10 cellular contexts compared by ENCODE assay signal in genomic region chr9:136547508-136548215, GRCh38. TPM values are rescaled to one million over a fixed set of nuclear protein-coding genes. Genes with fewer than 3 reads are reported as not detected.
DNase-seq lines count a peak whose midpoint lies in the region; ATAC-seq and TF ChIP-seq lines count a peak whose summit lies in the region.
"Had no signal": no experiment of that assay in that cellular context is flagged by ENCODE, and none has a peak within 500 bp of the region (broad histone marks: within the 10 kb centered on the region; RNA-seq: fewer than 3 reads in every experiment).

No MANE protein-coding gene starts in this region.

- H2AFZ ChIP-seq in neural progenitor cell (replicated peaks): no peak overlapping the region

- H3K4me3 Mint-ChIP-seq in activated naive CD4-positive, alpha-beta T cell treated with anti-CD3 and anti-CD28 coated beads, Interleukin-2, amount 10 ng/mL, durations not matched to agents 7 days and 5 days: peak overlapping the region; percentile 73
- peak overlapping the region; percentile 85 for H3K4me3 Mint-ChIP-seq in neural progenitor cell

- H3K9me3 Mint-ChIP-seq in activated naive CD4-positive, alpha-beta T cell treated with anti-CD3 and anti-CD28 coated beads, Interleukin-2, amount 10 ng/mL, durations not matched to agents 7 days and 5 days: no peaks in the 10 kb centered on the region
- H3K9me3 Mint-ChIP-seq in activated naive CD4-positive, alpha-beta T cell treated with anti-CD3 and anti-CD28 coated beads, Interleukin-2, amount 50 U/mL, for 72 hours: no peaks in the 10 kb centered on the region
- H3K9me3 Mint-ChIP-seq in neural progenitor cell: no peaks in the 10 kb centered on the region

- no peak overlapping the region for H3K4me2 ChIP-seq in neural progenitor cell

- CTCF ChIA-PET in activated naive CD4-positive, alpha-beta T cell treated with anti-CD3 and anti-CD28 coated beads, Interleukin-2, amount 10 ng/mL, durations not matched to agents 7 days and 5 days (lab: Charles Lee): no interaction called here

- H3K27me3 ChIP-seq in colonic mucosa (no peaks in the 10 kb centered on the region), neural progenitor cell (peaks cover 13% of the 10 kb centered on the region), upper lobe of right lung (no peaks in the 10 kb centered on the region)

- H3K9ac ChIP-seq in colonic mucosa (ENCODE audit: low read depth in 2 of 2, low read length in 2 of 2): peak overlapping the region; percentile 60 to 78
- no peak overlapping the region for H3K9ac ChIP-seq in neural progenitor cell

- H3K79me2 ChIP-seq in neural progenitor cell (ENCODE audit: low read depth): peaks cover 30% of the 10 kb centered on the region

- H4K20me1 ChIP-seq in neural progenitor cell (ENCODE audit: low read depth): peaks cover 32% of the 10 kb centered on the region

- H3K4me3 ChIP-seq in colonic mucosa (no peak overlapping the region), neural progenitor cell (no peak overlapping the region), upper lobe of right lung (no peak overlapping the region)

- TF ChIP-seq CTCF in colonic mucosa (IDR thresholded peaks at IDR 0.05) (no peak), neural progenitor cell (IDR thresholded peaks at IDR 0.05) (no peak), upper lobe of right lung (IDR thresholded peaks at IDR 0.05) (no peak)

- H3K36me3 ChIP-seq in colonic mucosa (no peaks in the 10 kb centered on the region), neural progenitor cell (no peaks in the 10 kb centered on the region), upper lobe of right lung (no peaks in the 10 kb centered on the region)

- peaks cover 44% of the 10 kb centered on the region for H3K4me1 Mint-ChIP-seq in activated naive CD4-positive, alpha-beta T cell treated with anti-CD3 and anti-CD28 coated beads, Interleukin-2, amount 10 ng/mL, durations not matched to agents 7 days and 5 days
- H3K4me1 Mint-ChIP-seq in neural progenitor cell: peaks cover 39% of the 10 kb centered on the region

- no peak for DNase-seq in activated naive CD4-positive, alpha-beta T cell treated with anti-CD3 and anti-CD28 coated beads, Interleukin-2, amount 10 ng/mL, durations not matched to agents 7 days and 5 days
- no peak for DNase-seq in activated naive CD4-positive, alpha-beta T cell treated with anti-CD3 and anti-CD28 coated beads, Interleukin-2, amount 50 U/mL, for 72 hours (ENCODE audit: low spot score in 2 of 2)
- DNase-seq in colonic mucosa (no peak), neural progenitor cell (ENCODE audit: low spot score) (no peak), upper lobe of right lung (no peak)
- no peak for DNase-seq in activated T-cell treated with anti-CD3 and anti-CD28 coated beads, Interleukin-2, amount 50 U/mL, for 48 hours
- no peak for DNase-seq in activated CD4-positive, alpha-beta T cell treated with anti-CD3 and anti-CD28 coated beads for 48 hours
- DNase-seq: activated effector memory CD4-positive, alpha-beta T cell treated with anti-CD3 and anti-CD28 coated beads, Interleukin-2, amount 50 U/mL, for 16 hours; NCI-H2081 treated with DMSO at 0.1 percent for 48 hours had no signal

- H3K27me3 Mint-ChIP-seq in activated naive CD4-positive, alpha-beta T cell treated with anti-CD3 and anti-CD28 coated beads, Interleukin-2, amount 10 ng/mL, durations not matched to agents 7 days and 5 days: peaks cover 27% of the 10 kb centered on the region
- H3K27me3 Mint-ChIP-seq in neural progenitor cell (ENCODE audit: insufficient read depth, low read depth): peaks cover 6% of the 10 kb centered on the region

- ATAC-seq in activated naive CD4-positive, alpha-beta T cell treated with anti-CD3 and anti-CD28 coated beads, Interleukin-2, amount 50 U/mL, for 72 hours: no peak
- ATAC-seq in upper lobe of right lung: no peak
- ATAC-seq in HG02885 (IDR thresholded peaks at IDR 0.05; ENCODE audit: poor library complexity, unreplicated experiment): no peak

- H3F3A ChIP-seq in neural progenitor cell (ENCODE audit: low read depth): peaks cover 35% of the 10 kb centered on the region

- H3K27ac Mint-ChIP-seq in activated naive CD4-positive, alpha-beta T cell treated with anti-CD3 and anti-CD28 coated beads, Interleukin-2, amount 10 ng/mL, durations not matched to agents 7 days and 5 days: no peak overlapping the region
- peak overlapping the region in 1 of 2 donors; percentile 80 for H3K27ac Mint-ChIP-seq in activated naive CD4-positive, alpha-beta T cell treated with anti-CD3 and anti-CD28 coated beads, Interleukin-2, amount 50 U/mL, for 72 hours
- H3K27ac Mint-ChIP-seq in neural progenitor cell: no peak overlapping the region

- peaks cover 20% of the 10 kb centered on the region for H3K4me1 ChIP-seq in colonic mucosa
- peaks cover 56% of the 10 kb centered on the region for H3K4me1 ChIP-seq in neural progenitor cell
- peaks cover 49% of the 10 kb centered on the region for H3K4me1 ChIP-seq in upper lobe of right lung

- H3K27ac ChIP-seq in colonic mucosa: peak overlapping the region; percentile 97
- H3K27ac ChIP-seq in neural progenitor cell: no peak overlapping the region
- peak overlapping the region; percentile 97 for H3K27ac ChIP-seq in upper lobe of right lung

- H3K36me3 Mint-ChIP-seq in activated naive CD4-positive, alpha-beta T cell treated with anti-CD3 and anti-CD28 coated beads, Interleukin-2, amount 10 ng/mL, durations not matched to agents 7 days and 5 days: peaks cover 13% of the 10 kb centered on the region
- peaks cover 6 to 8% of the 10 kb centered on the region in 2 donors for H3K36me3 Mint-ChIP-seq in activated naive CD4-positive, alpha-beta T cell treated with anti-CD3 and anti-CD28 coated beads, Interleukin-2, amount 50 U/mL, for 72 hours
- no peaks in the 10 kb centered on the region for H3K36me3 Mint-ChIP-seq in neural progenitor cell

- no peaks in the 10 kb centered on the region for H3K9me3 ChIP-seq in colonic mucosa
- no peaks in the 10 kb centered on the region for H3K9me3 ChIP-seq in neural progenitor cell (ENCODE audit: low read depth)
- no peaks in the 10 kb centered on the region for H3K9me3 ChIP-seq in upper lobe of right lung

- intact Hi-C loops in colonic mucosa (cut with DNase I): loop anchor here (10.0 kb wide), 1 partner anchor 77 kb away; no protein-coding TSS in a partner anchor
- intact Hi-C loops in upper lobe of right lung (cut with DNase I): loop anchor here (10.0 kb wide), 1 partner anchor 77 kb away; no protein-coding TSS in a partner anchor

RNA-seq across cellular contexts. Expression of gene NOTCH1, which starts 1.8 kb away (rescaled TPM):
- 10 to 100 TPM; 76.4 to 85.5 TPM for total RNA-seq in activated naive CD4-positive, alpha-beta T cell treated with anti-CD3 and anti-CD28 coated beads, Interleukin-2, amount 50 U/mL, for 72 hours
- total RNA-seq in colonic mucosa (10 to 100 TPM; 49.3 to 99.4 TPM), neural progenitor cell (ENCODE audit: low replicate concordance) (11.7 and 32.4 TPM in 2 replicates), upper lobe of right lung (114 TPM)
